Comparison of ENCODE assay signal across 21 cellular contexts in genomic region chr10:51076442-51076841, GRCh38. TPM values are rescaled to one million over a fixed set of nuclear protein-coding genes. Genes with fewer than 3 reads are reported as not detected.
DNase-seq lines count a peak whose midpoint lies in the region; ATAC-seq and TF ChIP-seq lines count a peak whose summit lies in the region.
"Had no signal": no experiment of that assay in that cellular context is flagged by ENCODE, and none has a peak within 500 bp of the region (broad histone marks: within the 10 kb centered on the region; RNA-seq: fewer than 3 reads in every experiment).

No MANE protein-coding gene starts in this region.

- no TSS peak for BruUV-seq in PC-9 (replicated peaks; lab: Mats Ljungman, UMichigan)

- H3K9ac ChIP-seq in parathyroid adenoma, result no peak overlapping the region

- intact Hi-C loops in right cardiac atrium (cut with DNase I), result loop anchor here (10.0 kb wide), 2 partner anchors 348 to 1138 kb away; no protein-coding TSS in a partner anchor
- intact Hi-C loops in left cardiac atrium (cut with DNase I), result loop anchor here in 1 of 2 donors (5.0 kb wide), 1 partner anchor 166 kb away; no protein-coding TSS in a partner anchor
- intact Hi-C loops in activated CD4-positive, alpha-beta T cell treated with anti-CD3 and anti-CD28 coated beads, Interleukin-2, amount 10 ng/mL, durations not matched to agents 24 days and 14 days (cut with micrococcal nuclease), result no loop called here
- intact Hi-C loops in PC-9 (cut with micrococcal nuclease; ENCODE audit: unreplicated experiment), result no loop called here

- H2AFZ ChIP-seq in parathyroid adenoma (no peak overlapping the region), PC-9 (no peak overlapping the region)

- H3K9me3 Mint-ChIP-seq in activated CD4-positive, alpha-beta T cell treated with anti-CD3 and anti-CD28 coated beads, Interleukin-2, amount 10 ng/mL, durations not matched to agents 24 days and 14 days, result no peaks in the 10 kb centered on the region
- H3K9me3 Mint-ChIP-seq: activated CD4-positive, alpha-beta T cell treated with anti-CD3 and anti-CD28 coated beads, Interleukin-2, amount 10 ng/mL, durations not matched to agents 7 days and 5 days; activated T-cell treated with anti-CD3 and anti-CD28 coated beads, Interleukin-2, amount 50 U/mL, for 24 hours; CD8-positive, alpha-beta T cell had no signal

- H3K27me3 Mint-ChIP-seq in activated CD4-positive, alpha-beta T cell treated with anti-CD3 and anti-CD28 coated beads, Interleukin-2, amount 10 ng/mL, durations not matched to agents 24 days and 14 days, result peaks cover 40% of the 10 kb centered on the region

- H3K36me3 ChIP-seq in gastroesophageal sphincter (no peaks in the 10 kb centered on the region), parathyroid adenoma (ENCODE audit: control insufficient read depth, insufficient read depth, low read length) (no peaks in the 10 kb centered on the region), PC-9 (ENCODE audit: low read depth) (no peaks in the 10 kb centered on the region)

- H3K4me2 ChIP-seq in parathyroid adenoma (ENCODE audit: low read length) (peak overlapping the region; percentile 35), PC-9 (no peak overlapping the region)

- no peaks in the 10 kb centered on the region for H3F3A ChIP-seq in PC-9 (ENCODE audit: insufficient read depth, low read depth)

- H4K20me1 ChIP-seq in PC-9 (ENCODE audit: insufficient read depth), result no peaks in the 10 kb centered on the region

- H3K4me3 ChIP-seq in right cardiac atrium (ENCODE audit: low read length) (peak overlapping the region; percentile 76), gastroesophageal sphincter (peak overlapping the region; percentile 75 to 76), parathyroid adenoma (ENCODE audit: low read depth, low read length) (no peak overlapping the region), PC-9 (no peak overlapping the region)

- no peaks in the 10 kb centered on the region for H3K9me2 ChIP-seq in PC-9 (ENCODE audit: insufficient read depth)

- ATAC-seq in right cardiac atrium (no peak), left cardiac atrium (no peak), gastroesophageal sphincter (no peak)
- ATAC-seq: CD8-positive, alpha-beta T cell had no signal

- H3K27me3 ChIP-seq in right cardiac atrium (ENCODE audit: control insufficient read depth, insufficient read depth) (no peaks in the 10 kb centered on the region), gastroesophageal sphincter (no peaks in the 10 kb centered on the region), parathyroid adenoma (ENCODE audit: control insufficient read depth, insufficient read depth, low read length) (no peaks in the 10 kb centered on the region), PC-9 (ENCODE audit: insufficient read depth, low read depth) (peaks cover 17% of the 10 kb centered on the region)
- H3K27me3 ChIP-seq: testis had no signal

- 49% methylated on average over 2 of the region's 2 CpGs for WGBS in right cardiac atrium
- 25 to 28% methylated on average over 2 of the region's 2 CpGs for WGBS in gastroesophageal sphincter (ENCODE audit: low coverage in 1 of 2), 2 donors

- H3K79me2 ChIP-seq in parathyroid adenoma (no peaks in the 10 kb centered on the region), PC-9 (ENCODE audit: low read depth) (no peaks in the 10 kb centered on the region)

- H3K27ac Mint-ChIP-seq in activated CD4-positive, alpha-beta T cell treated with anti-CD3 and anti-CD28 coated beads, Interleukin-2, amount 10 ng/mL, durations not matched to agents 24 days and 14 days, result no peak overlapping the region
- H3K27ac Mint-ChIP-seq: activated CD4-positive, alpha-beta T cell treated with anti-CD3 and anti-CD28 coated beads, Interleukin-2, amount 10 ng/mL, durations not matched to agents 7 days and 5 days; activated naive CD8-positive, alpha-beta T cell; activated T-cell treated with anti-CD3 and anti-CD28 coated beads, Interleukin-2, amount 50 U/mL, for 24 hours; CD8-positive, alpha-beta T cell had no signal

- H3K27ac ChIP-seq in right cardiac atrium (ENCODE audit: low read length) (no peak overlapping the region), gastroesophageal sphincter (peak overlapping the region in 2 of 4 donors; percentile 94), parathyroid adenoma (no peak overlapping the region), PC-9 (no peak overlapping the region)
- H3K27ac ChIP-seq: testis had no signal

- no peak for TF ChIP-seq POLR2A in gastroesophageal sphincter (IDR thresholded peaks at IDR 0.05)

- no peak for TF ChIP-seq CTCF in gastroesophageal sphincter (IDR thresholded peaks at IDR 0.05)
- TF ChIP-seq CTCF in parathyroid adenoma (IDR thresholded peaks at IDR 0.05), result no peak
- no peak for TF ChIP-seq CTCF in PC-9 (conservative IDR thresholded peaks at IDR 0.05)

- no peak for TF ChIP-seq EP300 in gastroesophageal sphincter (IDR thresholded peaks at IDR 0.05)

- H3K4me1 ChIP-seq in right cardiac atrium (ENCODE audit: control insufficient read depth, insufficient read depth, low read length) (peaks cover 6% of the 10 kb centered on the region), gastroesophageal sphincter (peaks cover 0 to 43% (median 5%) of the 10 kb centered on the region in 3 donors), parathyroid adenoma (no peaks in the 10 kb centered on the region), PC-9 (replicated peaks; ENCODE audit: insufficient read depth) (no peaks in the 10 kb centered on the region)

- no peaks in the 10 kb centered on the region for H3K9me3 ChIP-seq in right cardiac atrium (ENCODE audit: control insufficient read depth, low read length)
- H3K9me3 ChIP-seq in gastroesophageal sphincter, result no peaks in the 10 kb centered on the region
- no peaks in the 10 kb centered on the region for H3K9me3 ChIP-seq in parathyroid adenoma (ENCODE audit: control insufficient read depth, low read length)
- no peaks in the 10 kb centered on the region for H3K9me3 ChIP-seq in PC-9 (ENCODE audit: insufficient read depth, low read depth)
- H3K9me3 ChIP-seq: testis had no signal

- DNase-seq in right cardiac atrium (no peak), left cardiac atrium (no peak), PC-9 (no peak), SKM-1 treated with dmso at 0.1 percent for 144 hours (lab: John Stamatoyannopoulos, UW; ENCODE audit: unreplicated experiment) (no peak), mucosa of gallbladder (ENCODE audit: low spot score) (no peak)
- no peak for DNase-seq in activated CD4-positive, alpha-beta T cell treated with anti-CD3 and anti-CD28 coated beads, Interleukin-2, amount 10 ng/mL, durations not matched to agents 24 days and 14 days
- DNase-seq: ACHN; activated CD4-positive, alpha-beta T cell treated with anti-CD3 and anti-CD28 coated beads, Interleukin-2, amount 10 ng/mL, durations not matched to agents 7 days and 5 days; activated T-cell treated with anti-CD3 and anti-CD28 coated beads, Interleukin-2, amount 50 U/mL, for 24 hours; CD8-positive, alpha-beta T cell; central memory CD4-positive, alpha-beta T cell; kidney glomerular epithelial cell; NCI-H2029; NCI-H510A; retina; T-helper 9 cell; testis had no signal

- H3K4me1 Mint-ChIP-seq in activated CD4-positive, alpha-beta T cell treated with anti-CD3 and anti-CD28 coated beads, Interleukin-2, amount 10 ng/mL, durations not matched to agents 24 days and 14 days, result peaks cover 5% of the 10 kb centered on the region

- H3K4me3 Mint-ChIP-seq in activated CD4-positive, alpha-beta T cell treated with anti-CD3 and anti-CD28 coated beads, Interleukin-2, amount 10 ng/mL, durations not matched to agents 24 days and 14 days, result no peak overlapping the region
- H3K4me3 Mint-ChIP-seq: activated CD4-positive, alpha-beta T cell treated with anti-CD3 and anti-CD28 coated beads, Interleukin-2, amount 10 ng/mL, durations not matched to agents 7 days and 5 days; activated naive CD8-positive, alpha-beta T cell; activated T-cell treated with anti-CD3 and anti-CD28 coated beads, Interleukin-2, amount 50 U/mL, for 24 hours; CD8-positive, alpha-beta T cell had no signal

- CTCF ChIA-PET in PC-9 (lab: Charles Lee), result no interaction called here

- no peaks in the 10 kb centered on the region for H3K36me3 Mint-ChIP-seq in activated CD4-positive, alpha-beta T cell treated with anti-CD3 and anti-CD28 coated beads, Interleukin-2, amount 10 ng/mL, durations not matched to agents 24 days and 14 days (ENCODE audit: low read depth)
- H3K36me3 Mint-ChIP-seq: activated naive CD8-positive, alpha-beta T cell; CD8-positive, alpha-beta T cell had no signal

- POLR2A ChIA-PET in PC-9 (lab: Charles Lee; ENCODE audit: unreplicated experiment), result no interaction called here

RNA-seq across cellular contexts. Expression of gene PRKG1, which starts 2.2 kb away (rescaled TPM):
- total RNA-seq in right cardiac atrium (10 to 100 TPM; 45.5 to 49.9 (median 48.0) TPM), left cardiac atrium (10 to 100 TPM; 31.5 to 34.7 TPM), gastroesophageal sphincter (10 to 100 TPM; 27.5 to 73.2 (median 39.2) TPM), PC-9 (2021) (0.68 and 0.70 TPM in 2 replicates), mucosa of gallbladder (28.3 TPM)
- 16.6 TPM for polyA plus RNA-seq in right cardiac atrium
- not detected in 2 replicates for total RNA-seq in activated CD4-positive, alpha-beta T cell treated with anti-CD3 and anti-CD28 coated beads, Interleukin-2, amount 10 ng/mL, durations not matched to agents 24 days and 14 days
- total RNA-seq: activated CD4-positive, alpha-beta T cell treated with anti-CD3 and anti-CD28 coated beads, Interleukin-2, amount 10 ng/mL, durations not matched to agents 7 days and 5 days; CD8-positive, alpha-beta T cell; HT-29 had no signal

Comparison
In these comparisons a context has a peak if more than half of its experiments do, and no peak if none do; other contexts are left out.
1. H3K4me3 ChIP-seq: peak in right cardiac atrium (single experiment) and gastroesophageal sphincter (2 of 2); none in parathyroid adenoma (single experiment) and PC-9 (single experiment).
2. RNA of gene PRKG1, which starts 2.2 kb away (total RNA-seq): 45.5 to 49.9 TPM in right cardiac atrium, 27.5 to 73.2 TPM in gastroesophageal sphincter, 31.5 to 34.7 TPM in left cardiac atrium and 28.3 TPM in mucosa of gallbladder (single experiment); 0.68 to 0.70 TPM in PC-9 and not detected in activated CD4-positive, alpha-beta T cell treated with anti-CD3 and anti-CD28 coated beads, Interleukin-2, amount 10 ng/mL, durations not matched to agents 24 days and 14 days; every median in the first group is over 10 times any median in the second.
3. intact Hi-C loops: an anchor here in right cardiac atrium (10.0 kb wide); none called in activated CD4-positive, alpha-beta T cell treated with anti-CD3 and anti-CD28 coated beads, Interleukin-2, amount 10 ng/mL, durations not matched to agents 24 days and 14 days and PC-9.